8 cellular contexts compared by ENCODE assay signal in genomic region chr9:123211081-123211480, GRCh38.
"Had no signal": no experiment of that assay in that cellular context is flagged by ENCODE, and none has a peak within 500 bp of the region (broad histone marks: within the 10 kb centered on the region; RNA-seq: fewer than 3 reads in every experiment).

No MANE protein-coding gene starts in this region.

- H3K4me3 ChIP-seq: GM23248 had no signal

- FAIRE-seq: HTR-8/SVneo had no signal

- DNase-seq: GM23248, GOT3, H9, HCEC 1CT, HFFc6, Kasumi-1, KG1 had no signal

- H3K9ac ChIP-seq: GM23248 had no signal

- H2AFZ ChIP-seq: GM23248 had no signal

- H3K27ac ChIP-seq: GM23248 had no signal
